20 cellular contexts compared by ENCODE assay signal in genomic region chr2:217573565-217573964, GRCh38.
DNase-seq lines count a peak whose midpoint lies in the region; ATAC-seq and TF ChIP-seq lines count a peak whose summit lies in the region.
"Had no signal": no experiment of that assay in that cellular context is flagged by ENCODE, and none has a peak within 500 bp of the region (broad histone marks: within the 10 kb centered on the region; RNA-seq: fewer than 3 reads in every experiment).

No MANE protein-coding gene starts in this region.

- H4K20me1 ChIP-seq in HCT116 (ENCODE audit: insufficient read depth) (no peaks in the 10 kb centered on the region), hepatocyte (ENCODE audit: insufficient read depth, poor library complexity, severe bottlenecking) (no peaks in the 10 kb centered on the region)

- BruUV-seq in HCT116 (replicated peaks; lab: Mats Ljungman, UMichigan), result no TSS peak

- intact Hi-C loops in HCT116 (cut with micrococcal nuclease), result no loop called here

- H3K9ac ChIP-seq in HCT116 (ENCODE audit: low read length), result no peak overlapping the region

- RAD21 ChIA-PET in HCT116 (lab: Charles Lee; ENCODE audit: low non-redundant PET in 1 of 2, low total read pairs in 2 of 2, uncharacterized antibody in 2 of 2, unreplicated experiment in 2 of 2), result no interaction called here

- H3K4me1 ChIP-seq in HCT116 (ENCODE audit: control insufficient read depth in 1 of 2, insufficient read depth in 2 of 2, low read length in 2 of 2) (no peaks in the 10 kb centered on the region), hepatocyte (ENCODE audit: insufficient read depth) (peaks cover 5% of the 10 kb centered on the region), gastroesophageal sphincter (no peaks in the 10 kb centered on the region)
- H3K4me1 ChIP-seq: HAP-1, spleen had no signal

- no peaks in the 10 kb centered on the region for H3K79me2 ChIP-seq in HCT116 (ENCODE audit: insufficient read depth, low read length)
- H3K79me2 ChIP-seq in hepatocyte, result no peaks in the 10 kb centered on the region

- no peak for TF ChIP-seq RAD21 in HCT116 (IDR thresholded peaks at IDR 0.05; ENCODE audit: low read depth)

- H3K9me2 ChIP-seq in HCT116 (ENCODE audit: insufficient read depth), result no peaks in the 10 kb centered on the region
- H3K9me2 ChIP-seq in hepatocyte (replicated peaks; ENCODE audit: insufficient read depth), result no peaks in the 10 kb centered on the region

- H3K9me3 ChIP-seq in AG04450 (ENCODE audit: control insufficient read depth, insufficient read depth, low read length) (no peaks in the 10 kb centered on the region), HCT116 (ENCODE audit: control insufficient read depth in 1 of 2, insufficient read depth in 1 of 2, low read depth in 1 of 2, low read length in 2 of 2) (no peaks in the 10 kb centered on the region), hepatocyte (ENCODE audit: low read depth) (no peaks in the 10 kb centered on the region), gastroesophageal sphincter (no peaks in the 10 kb centered on the region)
- H3K9me3 ChIP-seq: HAP-1, spleen had no signal

- peak; percentile 29; the same call in 1 of the 2 replicates for TF ChIP-seq CTCF in AG04450 (IDR thresholded peaks at IDR 0.05; ENCODE audit: low read depth, low read length)
- no peak for TF ChIP-seq CTCF in HCT116 (IDR thresholded peaks at IDR 0.05 in 2 of 3, conservative IDR thresholded peaks at IDR 0.05 in 1 of 3; ENCODE audit: borderline replicate concordance in 1 of 3, insufficient read depth in 1 of 3, low read depth in 2 of 3, low read length in 2 of 3)
- no peak for TF ChIP-seq CTCF in hepatocyte (IDR thresholded peaks at IDR 0.05; ENCODE audit: poor library complexity)
- no peak for TF ChIP-seq CTCF in gastroesophageal sphincter (IDR thresholded peaks at IDR 0.05)

- H3K27me3 ChIP-seq in AG04450 (ENCODE audit: control insufficient read depth, insufficient read depth, low read length) (peaks cover 4% of the 10 kb centered on the region), HCT116 (ENCODE audit: insufficient read depth, low read length) (peaks cover 26% of the 10 kb centered on the region), hepatocyte (no peaks in the 10 kb centered on the region), gastroesophageal sphincter (no peaks in the 10 kb centered on the region)
- H3K27me3 ChIP-seq: spleen had no signal

- no peak for TF ChIP-seq EP300 in gastroesophageal sphincter (IDR thresholded peaks at IDR 0.05)

- H2AFZ ChIP-seq in HCT116 (ENCODE audit: low read depth, low read length, poor library complexity, severe bottlenecking) (no peak overlapping the region), hepatocyte (no peak overlapping the region)

- WGBS in hepatocyte (ENCODE audit: low lambda C conversion rate, missing lambda C conversion rate), result 40% methylated on average over 3 of the region's 3 CpGs
- 83 to 90% methylated on average over 1 to 2 of the region's 3 CpGs for WGBS in gastroesophageal sphincter (ENCODE audit: low coverage in 1 of 2), 2 donors

- H3K27ac ChIP-seq in AG04450 (ENCODE audit: low read depth, low read length) (no peak overlapping the region), HCT116 (ENCODE audit: low read depth, low read length) (no peak overlapping the region), hepatocyte (no peak overlapping the region), gastroesophageal sphincter (no peak overlapping the region)
- H3K27ac ChIP-seq: spleen had no signal

- TF ChIP-seq POLR2A in HCT116 (IDR thresholded peaks at IDR 0.05; ENCODE audit: borderline replicate concordance, extremely low read depth, insufficient read depth, insufficient read length), result no peak
- no peak for TF ChIP-seq POLR2A in gastroesophageal sphincter (IDR thresholded peaks at IDR 0.05)

- CTCF ChIA-PET in AG04450 (lab: Charles Lee) (interaction anchor here (1.2 kb wide), 1 partner anchor 77 kb away, joined by 3 read pairs; no protein-coding TSS in a partner anchor), HCT116 (lab: Charles Lee) (no interaction called here)

- H3K4me2 ChIP-seq in HCT116 (ENCODE audit: low read length) (no peak overlapping the region), hepatocyte (no peak overlapping the region)

- DNase-seq in AG04450 (ENCODE audit: low read depth, low spot score), result peak; percentile 39
- no peak for DNase-seq in HCT116 (ENCODE audit: low read depth, low spot score)
- DNase-seq in amniotic epithelial cell (ENCODE audit: low read depth), result peak; percentile 61
- DNase-seq in hepatocyte (ENCODE audit: low spot score), result peak; percentile 63
- no peak for DNase-seq in T-helper 9 cell
- DNase-seq: activated CD4-positive, alpha-beta memory T cell treated with anti-CD3 and anti-CD28 coated beads for 36 hours; anterior cingulate cortex; DMS79; Kasumi-1; midbrain; NCI-H1694 treated with DMSO at 0.1 percent for 48 hours; NCI-H69; nucleus accumbens; SHP77 treated with DMSO at 0.1 percent for 48 hours; spleen; stimulated activated naive CD8-positive, alpha-beta T cell treated with anti-CD3 and anti-CD28 coated beads, Interleukin-15, amount 100 ng/mL, for 72 hours had no signal

- H3K4me3 ChIP-seq in AG04450 (ENCODE audit: low read depth, low read length) (no peak overlapping the region), HCT116 (replicated peaks in 1 of 2; ENCODE audit: low read depth in 1 of 2, low read length in 2 of 2) (no peak overlapping the region), hepatocyte (no peak overlapping the region), gastroesophageal sphincter (no peak overlapping the region)
- H3K4me3 ChIP-seq: HAP-1, spleen had no signal

- no peaks in the 10 kb centered on the region for H3K36me3 ChIP-seq in HCT116 (ENCODE audit: control insufficient read depth in 1 of 2, insufficient read depth in 2 of 2, low read length in 2 of 2)
- H3K36me3 ChIP-seq in hepatocyte (replicated peaks; ENCODE audit: insufficient read depth, low read depth), result no peaks in the 10 kb centered on the region
- no peaks in the 10 kb centered on the region for H3K36me3 ChIP-seq in gastroesophageal sphincter
- H3K36me3 ChIP-seq: HAP-1, spleen had no signal

- ATAC-seq in HCT116 (peak; percentile 25; the same call in 1 of the 2 replicates), gastroesophageal sphincter (no peak), HG03139 (IDR thresholded peaks at IDR 0.05; ENCODE audit: unreplicated experiment) (no peak), HG02571 (IDR thresholded peaks at IDR 0.05; ENCODE audit: unreplicated experiment) (no peak)
- ATAC-seq: stimulated activated naive CD8-positive, alpha-beta T cell treated with anti-CD3 and anti-CD28 coated beads, Interleukin-15, amount 100 ng/mL, for 72 hours had no signal

- POLR2A ChIA-PET in AG04450 (lab: Yijun Ruan, JAX), result no interaction called here
- POLR2A ChIA-PET in HCT116 (lab: Charles Lee), result no interaction called here

TF ChIP-seq in HCT116, 20 proteins besides CTCF, POLR2A, EP300 and RAD21:
- no peak for TF ChIP-seq ZFX (IDR thresholded peaks at IDR 0.05)
- peak; percentile 70 for TF ChIP-seq TCF7L2 (IDR thresholded peaks at IDR 0.05; ENCODE audit: borderline replicate concordance, extremely low read depth, insufficient read depth, insufficient read length)

Comparison
In these comparisons a context has a peak if more than half of its experiments do, and no peak if none do; other contexts are left out.
1. DNase-seq: peak in AG04450 (single experiment), amniotic epithelial cell (single experiment) and hepatocyte (single experiment); none in HCT116 (single experiment) and T-helper 9 cell (single experiment).